ENCODE assay signal across 20 cellular contexts in the genomic region with DNA sequence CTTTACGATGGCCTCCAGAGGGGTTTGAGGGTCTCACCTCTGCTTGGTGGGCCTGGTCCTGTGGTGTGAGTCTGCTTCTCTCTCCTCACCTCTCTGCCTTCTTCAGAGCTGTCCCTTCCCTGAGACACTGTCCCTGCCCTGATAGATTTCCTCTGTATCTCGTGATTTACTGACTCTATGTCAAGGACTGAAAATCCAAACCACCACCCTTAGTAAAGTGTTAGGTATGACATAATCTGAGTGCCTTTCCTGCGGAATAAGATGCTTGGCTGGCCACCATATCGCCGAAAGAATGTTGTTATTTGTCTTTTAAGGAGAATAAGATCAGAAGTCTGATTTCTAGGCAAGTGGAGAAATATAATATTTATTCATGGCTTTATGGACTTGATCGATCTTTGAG.
"Had no signal": no experiment of that assay in that cellular context is flagged by ENCODE, and none has a peak within 500 bp of the region (broad histone marks: within the 10 kb centered on the region; RNA-seq: fewer than 3 reads in every experiment).

No MANE protein-coding gene starts in this region.

- H3K4me3 Mint-ChIP-seq: neural crest cell; stimulated activated naive B cell treated with anti-CD40 and anti-IgM and Interleukin-4, amounts not matched to agents 10 μg/mL and 1 μg/mL and 100 μg/mL, for 72 hours; type B pancreatic cell had no signal

- H3K27me3 ChIP-seq: colonic mucosa, dorsolateral prefrontal cortex, esophagus squamous epithelium, gastrocnemius medialis, sigmoid colon had no signal

- DNase-seq: activated CD8-positive, alpha-beta memory T cell treated with anti-CD3 and anti-CD28 coated beads, Interleukin-2, amount 50 U/mL, for 48 hours; activated effector memory CD4-positive, alpha-beta T cell treated with anti-CD3 and anti-CD28 coated beads, Interleukin-2, amount 50 U/mL, for 16 hours; activated T-cell treated with anti-CD3 and anti-CD28 coated beads, Interleukin-2, amount 50 U/mL, for 48 hours; colonic mucosa; dorsolateral prefrontal cortex; esophagus squamous epithelium; gastrocnemius medialis; head of caudate nucleus; left ventricle myocardium superior; midbrain; occipital lobe; sigmoid colon; stimulated activated CD4-positive, alpha-beta T cell treated with anti-CD3 and anti-CD28 coated beads, Interleukin-15, amount 100 ng/mL, for 24 hours; stimulated activated naive B cell treated with anti-CD40 and anti-IgM and Interleukin-4, amounts not matched to agents 10 μg/mL and 1 μg/mL and 100 μg/mL, for 72 hours; SW 1271 had no signal

- H3K9me3 ChIP-seq: colonic mucosa, esophagus squamous epithelium, gastrocnemius medialis, sigmoid colon had no signal

- H3K27ac ChIP-seq: colonic mucosa, dorsolateral prefrontal cortex, esophagus squamous epithelium, gastrocnemius medialis, sigmoid colon, SK-N-MC had no signal

- H3K27ac Mint-ChIP-seq: activated naive CD4-positive, alpha-beta T cell treated with anti-CD3 and anti-CD28 coated beads, Interleukin-2, amount 50 U/mL, for 72 hours; stimulated activated naive B cell treated with anti-CD40 and anti-IgM and Interleukin-4, amounts not matched to agents 10 μg/mL and 1 μg/mL and 100 μg/mL, for 72 hours; type B pancreatic cell had no signal

- H3K27me3 Mint-ChIP-seq: stimulated activated naive B cell treated with anti-CD40 and anti-IgM and Interleukin-4, amounts not matched to agents 10 μg/mL and 1 μg/mL and 100 μg/mL, for 72 hours; type B pancreatic cell had no signal

- H3K9me3 Mint-ChIP-seq: activated naive CD4-positive, alpha-beta T cell treated with anti-CD3 and anti-CD28 coated beads, Interleukin-2, amount 50 U/mL, for 72 hours; neural crest cell; stimulated activated naive B cell treated with anti-CD40 and anti-IgM and Interleukin-4, amounts not matched to agents 10 μg/mL and 1 μg/mL and 100 μg/mL, for 72 hours; type B pancreatic cell had no signal

- ATAC-seq: activated naive CD4-positive, alpha-beta T cell treated with anti-CD3 and anti-CD28 coated beads, Interleukin-2, amount 50 U/mL, for 72 hours; gastrocnemius medialis; left ventricle myocardium superior; stimulated activated naive B cell treated with anti-CD40 and anti-IgM and Interleukin-4, amounts not matched to agents 10 μg/mL and 1 μg/mL and 100 μg/mL, for 72 hours had no signal

- H3K4me3 ChIP-seq: colonic mucosa, dorsolateral prefrontal cortex, esophagus squamous epithelium, gastrocnemius medialis, sigmoid colon, SK-N-MC, smooth muscle cell had no signal

- H3K4me1 ChIP-seq: colonic mucosa, esophagus squamous epithelium, gastrocnemius medialis, sigmoid colon had no signal

- H3K36me3 ChIP-seq: colonic mucosa had no signal
